ENCODE assay signal across 8 cellular contexts in the genomic region with DNA sequence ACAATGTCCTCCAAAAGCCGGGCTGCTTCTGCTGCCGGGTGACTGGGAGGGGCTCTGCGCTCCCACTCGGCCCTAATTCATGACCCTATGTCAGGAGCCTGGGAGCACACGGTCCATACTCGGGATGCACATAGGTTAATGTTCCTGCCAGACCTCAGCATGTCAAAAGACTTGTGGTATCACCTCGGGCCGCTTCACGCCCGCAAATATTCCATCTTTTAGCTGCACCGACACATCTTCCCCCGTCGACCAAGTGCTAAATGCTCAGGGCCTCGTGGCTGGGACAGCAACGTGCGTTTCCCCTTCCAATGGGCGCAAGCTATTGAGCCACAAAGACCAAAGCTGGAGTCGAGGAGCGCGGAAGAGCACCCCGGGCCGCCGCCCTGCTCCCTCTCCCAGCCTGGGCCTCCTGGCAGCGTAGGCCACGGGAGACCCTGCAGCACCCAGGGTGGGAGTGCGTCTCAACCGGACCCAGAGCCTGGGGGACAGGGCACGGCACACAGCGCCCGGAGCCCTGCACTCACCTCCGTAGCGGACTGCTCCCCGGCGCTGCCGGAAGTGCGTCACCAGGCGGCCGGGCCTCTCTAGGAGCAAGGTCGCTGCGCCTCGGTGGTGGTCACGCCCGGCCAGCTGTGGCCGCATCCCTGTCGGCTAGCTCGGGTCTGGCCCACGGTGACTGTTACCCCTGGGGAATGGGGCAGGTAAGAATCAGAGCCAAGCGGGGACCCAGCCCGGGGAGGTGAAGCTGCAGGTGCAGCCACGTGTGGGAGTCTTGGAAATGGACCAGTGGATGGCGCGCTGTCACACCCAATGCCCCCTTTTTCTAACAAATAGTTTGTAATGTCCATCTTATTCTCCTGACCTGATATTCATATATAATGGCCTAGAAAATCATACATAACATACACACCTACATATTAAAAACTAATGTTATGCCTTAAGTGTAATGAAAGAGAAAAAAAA. TPM values are rescaled to one million over a fixed set of nuclear protein-coding genes. Genes with fewer than 3 reads are reported as not detected.
A peak's percentile ranks its signal among the peaks of the same experiment; 100 is the strongest.
DNase-seq lines count a peak whose midpoint lies in the region; ATAC-seq and TF ChIP-seq lines count a peak whose summit lies in the region.

A gene (minus strand): TSS at position 562 of the 963 bp plus-strand sequence. CDS start 5,451 bp downstream, outside the sequence.

- H3K9me2 ChIP-seq in PC-3 (replicated peaks; ENCODE audit: low read length), result no peaks in the 10 kb centered on the region

- peak within 1 kb of the TSS; percentile 88 for H2AFZ ChIP-seq in PC-3 (ENCODE audit: low read length)

- no peaks in the 10 kb centered on the region for H3K9me3 ChIP-seq in PC-3 (ENCODE audit: low read length)
- H3K9me3 ChIP-seq in muscle layer of duodenum (ENCODE audit: control insufficient read depth in 1 of 2, low read length in 2 of 2), result no peaks in the 10 kb centered on the region

- ATAC-seq in GM19468 (IDR thresholded peaks at IDR 0.05; ENCODE audit: extremely low read depth, unreplicated experiment) (peak; percentile 77), PC-3 (peak; percentile 93), esophagus mucosa (peak; percentile 99)

- POLR2A ChIA-PET in PC-3 (lab: Charles Lee; ENCODE audit: unreplicated experiment), result no interaction called here

- BruUV-seq in PC-3 (replicated peaks; lab: Mats Ljungman, UMichigan), result TSS peak; percentile 82

- H3K4me3 ChIP-seq in PC-3 (ENCODE audit: low read length) (peak within 1 kb of the TSS; percentile 86), muscle layer of duodenum (ENCODE audit: low read depth in 1 of 2, low read length in 2 of 2) (peak within 1 kb of the TSS; percentile 95 to 99)

- H3K27me3 ChIP-seq in PC-3 (ENCODE audit: low read length) (no peaks in the 10 kb centered on the region), muscle layer of duodenum (ENCODE audit: low read depth, low read length) (no peaks in the 10 kb centered on the region)

- intact Hi-C loops in PC-3 (cut with micrococcal nuclease), result loop anchor here (1.0 to 2.0 kb wide), 2 partner anchors 13 to 22 kb away; no protein-coding TSS in a partner anchor

- H3K36me3 ChIP-seq in PC-3 (ENCODE audit: low read depth, low read length) (no peaks in the 10 kb centered on the region), muscle layer of duodenum (ENCODE audit: control insufficient read depth in 1 of 2, insufficient read depth in 2 of 2, low read length in 2 of 2) (no peaks in the 10 kb centered on the region)

- peak within 1 kb of the TSS; percentile 15; the same call in 1 of the 2 replicates for H3K27ac ChIP-seq in PC-3 (ENCODE audit: low read length)
- peak within 1 kb of the TSS; percentile 78 for H3K27ac ChIP-seq in muscle layer of duodenum (ENCODE audit: low read length)

- H3K4me2 ChIP-seq in PC-3 (ENCODE audit: low read length), result peak within 1 kb of the TSS; percentile 96

- peaks cover 3% of the 10 kb centered on the region for H3F3A ChIP-seq in PC-3 (ENCODE audit: low read length, unreplicated experiment)

- peak within 1 kb of the TSS; percentile 90 for H3K9ac ChIP-seq in PC-3 (ENCODE audit: low read length)

- H3K79me2 ChIP-seq in PC-3 (ENCODE audit: low read length), result peaks cover 42% of the 10 kb centered on the region

- no peak for TF ChIP-seq CTCF in PC-3 (conservative IDR thresholded peaks at IDR 0.05; ENCODE audit: low read depth, low read length)

- H3K4me1 ChIP-seq in PC-3 (ENCODE audit: insufficient read depth, low read length), result peaks cover 13% of the 10 kb centered on the region
- H3K4me1 ChIP-seq in muscle layer of duodenum (ENCODE audit: control insufficient read depth in 1 of 2, insufficient read depth in 2 of 2, low read length in 2 of 2), result peaks cover 0 to 19% of the 10 kb centered on the region in 2 donors

- CTCF ChIA-PET in PC-3 (lab: Charles Lee), result interaction anchor here (0.6 kb wide), 1 partner anchor 49 kb away, joined by 3 read pairs; no protein-coding TSS in a partner anchor

- no peaks in the 10 kb centered on the region for H4K20me1 ChIP-seq in PC-3 (ENCODE audit: low read length)

- peak; percentile 96 for DNase-seq in D341Med (ENCODE audit: low spot score)
- DNase-seq in HT-29 (ENCODE audit: low spot score), result peak; percentile 73
- DNase-seq in PC-3, result peak; percentile 66
- DNase-seq in activated T-cell treated with anti-CD3 and anti-CD28 coated beads, Interleukin-2, amount 50 U/mL, for 48 hours, result peak; percentile 83 to 88
- DNase-seq in stimulated activated CD8-positive, alpha-beta memory T cell treated with anti-CD3 and anti-CD28 coated beads, Interleukin-7, amount 100 ng/mL, for 24 hours (ENCODE audit: low read depth), result peak; percentile 64

RNA-seq across cellular contexts. Expression of the gene that starts here (rescaled TPM):
- 2.9 and 6.5 TPM in 2 replicates for total RNA-seq in HT-29 (2014; rRNA removed; shearing (Covaris generic))
- total RNA-seq in PC-3 (2014; rRNA removed), result 6.6 and 7.5 TPM in 2 replicates
- 3.9 TPM for total RNA-seq in esophagus mucosa

Comparison
In these comparisons a context has a peak if more than half of its experiments do, and no peak if none do; other contexts are left out.
1. Peak in every context shown above with its lines: DNase-seq, ATAC-seq, H3K4me3 ChIP-seq and H3K27ac ChIP-seq.